In the genomic region with DNA sequence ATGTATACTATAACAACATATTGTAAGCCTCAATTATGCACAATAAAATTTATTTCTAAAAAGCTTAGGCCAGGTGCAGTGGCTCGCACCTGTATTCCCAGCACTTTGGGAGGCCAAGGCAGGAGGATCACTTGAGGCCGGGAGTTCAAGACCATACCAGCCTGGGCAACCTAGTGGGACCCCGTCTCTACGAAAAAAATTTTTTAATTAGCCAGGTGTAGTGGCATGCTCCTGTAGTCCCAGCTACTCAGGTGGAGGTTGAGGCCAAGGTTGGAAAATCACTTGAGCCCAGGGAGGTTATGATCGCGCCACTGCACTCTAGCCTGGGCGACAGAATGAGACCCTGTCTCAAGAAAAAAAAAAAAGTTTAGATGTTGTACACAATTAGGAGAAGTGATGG, we compare ENCODE assay signal across 13 cellular contexts. TPM values are rescaled to one million over a fixed set of nuclear protein-coding genes. Genes with fewer than 3 reads are reported as not detected.
DNase-seq lines count a peak whose midpoint lies in the region; ATAC-seq, FAIRE-seq and TF ChIP-seq lines count a peak whose summit lies in the region.
"Had no signal": no experiment of that assay in that cellular context is flagged by ENCODE, and none has a peak within 500 bp of the region (broad histone marks: within the 10 kb centered on the region; RNA-seq: fewer than 3 reads in every experiment).

No MANE protein-coding gene starts in this region.

- H3K27ac ChIP-seq in HepG2 (ENCODE audit: extremely low read length, insufficient read depth, low read length) (no peak overlapping the region), right lobe of liver (no peak overlapping the region), VCaP (peak overlapping the region; percentile 90), upper lobe of right lung (peak overlapping the region; percentile 33)

- TF ChIP-seq RAD21 in HepG2 (CRISPR knock-in tag; IDR thresholded peaks at IDR 0.05): no peak

- intact Hi-C loops in HepG2 (cut with micrococcal nuclease; ENCODE audit: unreplicated experiment) (loop anchor here (1.0 to 5.0 kb wide), 5 partner anchors 33 to 284 kb away; no protein-coding TSS in a partner anchor), right lobe of liver (cut with DNase I) (no loop called here), upper lobe of right lung (cut with DNase I) (no loop called here), MCF 10A (cut with micrococcal nuclease) (loop anchor here (1.0 kb wide), 4 partner anchors 86 to 161 kb away; no protein-coding TSS in a partner anchor)

- TF ChIP-seq POLR2A in HepG2 (IDR thresholded peaks at IDR 0.05; ENCODE audit: insufficient read depth in 1 of 2, low read depth in 2 of 2, low read length in 2 of 2) (no peak), right lobe of liver (IDR thresholded peaks at IDR 0.05) (no peak)

- H3K36me3 ChIP-seq in HepG2 (replicated peaks in 1 of 2; ENCODE audit: control insufficient read depth in 1 of 2, insufficient read depth in 2 of 2, low read length in 2 of 2) (peaks cover 0 to 5% of the 10 kb centered on the region in 2 experiments; a peak in 1 of 5 replicates), right lobe of liver (peaks cover 0 to 2% (median 0%) of the 10 kb centered on the region in 4 donors), upper lobe of right lung (no peaks in the 10 kb centered on the region)

- CTCF ChIA-PET in HepG2 (lab: Yijun Ruan, JAX; ENCODE audit: low intra/inter-chr PET ratio, low total read pairs): interaction anchor here (1.0 to 4.0 kb wide), 5 partner anchors 77 to 106 kb away, joined by 5 to 30 read pairs (median 15); no protein-coding TSS in a partner anchor
- CTCF ChIA-PET in MCF 10A (lab: Yijun Ruan, JAX): interaction anchor here (0.7 to 7.2 kb wide), 12 partner anchors 10 to 285 kb away, joined by 3 to 81 read pairs (median 6); partner anchors contain the start of genes RPS6KB1, TUBD1 and VMP1

- H3K4me3 Mint-ChIP-seq in MCF 10A (ENCODE audit: unreplicated experiment): no peak overlapping the region

- peaks cover 6% of the 10 kb centered on the region for H3K79me2 ChIP-seq in HepG2 (ENCODE audit: insufficient read depth, low read length)

- BruUV-seq in HepG2 (replicated peaks; lab: Mats Ljungman, UMichigan) (no TSS peak), MCF 10A (replicated peaks; lab: Mats Ljungman, UMichigan) (no TSS peak)

- TF ChIP-seq CTCF in HepG2 (CRISPR knock-in tag; IDR thresholded peaks at IDR 0.05) (no peak), right lobe of liver (IDR thresholded peaks at IDR 0.05) (no peak), VCaP (conservative IDR thresholded peaks at IDR 0.05) (no peak), upper lobe of right lung (IDR thresholded peaks at IDR 0.05) (no peak), MCF 10A (IDR thresholded peaks at IDR 0.05; ENCODE audit: unreplicated experiment) (no peak)

- H3K9me3 ChIP-seq in HepG2 (ENCODE audit: low read length) (no peaks in the 10 kb centered on the region), right lobe of liver (no peaks in the 10 kb centered on the region), upper lobe of right lung (no peaks in the 10 kb centered on the region)
- H3K9me3 ChIP-seq: upper lobe of left lung had no signal

- ATAC-seq in HepG2: no peak
- ATAC-seq in right lobe of liver: no peak
- ATAC-seq in esophagus mucosa: peak; percentile 9
- ATAC-seq in upper lobe of right lung: no peak
- no peak for ATAC-seq in HG02973 (IDR thresholded peaks at IDR 0.05; ENCODE audit: unreplicated experiment)

- no peak for DNase-seq in HepG2 (ENCODE audit: low spot score)
- DNase-seq in right lobe of liver: no peak
- no peak for DNase-seq in upper lobe of right lung
- no peak for DNase-seq in MCF 10A (ENCODE audit: unreplicated experiment)
- no peak for DNase-seq in islet precursor cell
- DNase-seq: activated CD4-positive, CD25-positive, alpha-beta regulatory T cell; stimulated activated CD4-positive, alpha-beta T cell treated with anti-CD3 and anti-CD28 coated beads, Interleukin-2, amount 100 ng/mL, for 24 hours; upper lobe of left lung had no signal

- peaks cover 76% of the 10 kb centered on the region for H3K4me1 ChIP-seq in HepG2 (ENCODE audit: insufficient read depth, low read length)
- peaks cover 0 to 8% (median 2%) of the 10 kb centered on the region in 4 donors for H3K4me1 ChIP-seq in right lobe of liver
- H3K4me1 ChIP-seq in upper lobe of right lung: peaks cover 15% of the 10 kb centered on the region

- FAIRE-seq in HepG2 (lab: Jason Lieb, UNC): no peak
- FAIRE-seq: bronchial epithelial cell had no signal

- H3K9me3 Mint-ChIP-seq in MCF 10A (ENCODE audit: unreplicated experiment): no peaks in the 10 kb centered on the region
- H3K9me3 Mint-ChIP-seq: nephron had no signal

- TF ChIP-seq EP300 in HepG2 (IDR thresholded peaks at IDR 0.05; ENCODE audit: low read depth in 2 of 2, low read length in 2 of 2): no peak
- TF ChIP-seq EP300 in HepG2 (CRISPR knock-in tag; IDR thresholded peaks at IDR 0.05; ENCODE audit: borderline replicate concordance): no peak

- 88% methylated on average over 7 of the region's 7 CpGs for WGBS in HepG2 (ENCODE audit: low lambda C conversion rate)
- 72% methylated on average over 7 of the region's 7 CpGs for WGBS in right lobe of liver (ENCODE audit: insufficient coverage, low coverage, low lambda C conversion rate, missing lambda C conversion rate)

- H3K27me3 Mint-ChIP-seq in MCF 10A (ENCODE audit: insufficient read depth, unreplicated experiment): no peaks in the 10 kb centered on the region

- POLR2A ChIA-PET in HepG2 (lab: Yijun Ruan, JAX): interaction anchor here (1.0 to 6.8 kb wide), 5 partner anchors 12 to 91 kb away, joined by 3 to 400 read pairs (median 14); partner anchors contain the start of genes PTRH2 and VMP1
- POLR2A ChIA-PET in MCF 10A (lab: Yijun Ruan, JAX): interaction anchor here (0.6 to 7.0 kb wide), 12 partner anchors 10 to 140 kb away, joined by 3 to 142 read pairs (median 12); partner anchors contain the start of genes PTRH2, RPS6KB1, TUBD1 and VMP1

- in situ Hi-C loops in HepG2 (cut with HindIII; ENCODE audit: extremely low pct_ligation_motif_present, low pct_unique_long_range_greater_than_20kb): no loop called here

- peaks cover 21% of the 10 kb centered on the region for H3K36me3 Mint-ChIP-seq in MCF 10A (ENCODE audit: insufficient read depth, unreplicated experiment)

- H3K4me3 ChIP-seq in HepG2 (replicated peaks in 1 of 3; ENCODE audit: insufficient read depth in 1 of 3, low read depth in 2 of 3, low read length in 3 of 3): no peak overlapping the region
- no peak overlapping the region for H3K4me3 ChIP-seq in right lobe of liver
- H3K4me3 ChIP-seq in upper lobe of right lung: no peak overlapping the region
- H3K4me3 ChIP-seq: upper lobe of left lung had no signal

- no peak overlapping the region for H2AFZ ChIP-seq in HepG2 (ENCODE audit: low read length)

- no peak overlapping the region for H3K9ac ChIP-seq in HepG2 (ENCODE audit: insufficient read depth, low read depth, low read length)

- no peak overlapping the region for H3K4me2 ChIP-seq in HepG2 (ENCODE audit: low read depth, low read length)

- no peaks in the 10 kb centered on the region for H4K20me1 ChIP-seq in HepG2 (ENCODE audit: insufficient read depth, low read length)

- no peak overlapping the region for H3K27ac Mint-ChIP-seq in MCF 10A (ENCODE audit: low read depth, unreplicated experiment)

- H3K27me3 ChIP-seq in HepG2 (ENCODE audit: control insufficient read depth in 1 of 2, insufficient read depth in 2 of 2, low read length in 2 of 2): no peaks in the 10 kb centered on the region
- H3K27me3 ChIP-seq in right lobe of liver: no peaks in the 10 kb centered on the region
- no peaks in the 10 kb centered on the region for H3K27me3 ChIP-seq in upper lobe of right lung
- H3K27me3 ChIP-seq: upper lobe of left lung had no signal

- peaks cover 21% of the 10 kb centered on the region for H3K4me1 Mint-ChIP-seq in MCF 10A (ENCODE audit: insufficient read depth, unreplicated experiment)

RNA-seq across cellular contexts. Expression of gene VMP1, which starts 45.5 kb away (rescaled TPM):
- 80.3 and 186 TPM in 2 replicates for total RNA-seq in HepG2 (2016; rRNA removed; fragmentation: Illumina TruSeq; extraction: Trizol)
- 81.7 and 81.9 TPM in 2 replicates for total RNA-seq in HepG2 (2016; cell fraction: cytosol; rRNA removed; fragmentation: Illumina TruSeq; extraction: Trizol; ENCODE audit: low read depth)
- 87.6 and 200 TPM in 2 replicates for total RNA-seq in HepG2 (2016; cell fraction: insoluble cytoplasmic fraction; rRNA removed; fragmentation: Illumina TruSeq; extraction: Trizol)
- 64.7 and 72.7 TPM in 2 replicates for total RNA-seq in HepG2 (2016; cell fraction: membrane; rRNA removed; fragmentation: Illumina TruSeq; extraction: Trizol)
- total RNA-seq in HepG2 (2016; cell fraction: nucleus; rRNA removed; fragmentation: Illumina TruSeq; extraction: Trizol): 414 and 436 TPM in 2 replicates
- 262 and 271 TPM in 2 replicates for polyA plus RNA-seq in HepG2 (2011; rRNA removed)
- 66.8 and 107 TPM in 2 replicates for polyA plus RNA-seq in HepG2 (2011; cell fraction: cytosol; rRNA removed)
- 244 and 352 TPM in 2 replicates for polyA plus RNA-seq in HepG2 (2011; cell fraction: nucleus; rRNA removed)
- 151 and 169 TPM in 2 replicates for polyA plus RNA-seq in HepG2 (2012)
- polyA plus RNA-seq in HepG2 (2016; cell fraction: cytosol; fragmentation: Illumina TruSeq; extraction: Trizol; ENCODE audit: low read depth): 21.0 and 21.9 TPM in 2 replicates
- 78.4 and 81.5 TPM in 2 replicates for polyA plus RNA-seq in HepG2 (2016; cell fraction: insoluble cytoplasmic fraction; fragmentation: Illumina TruSeq; extraction: Trizol; ENCODE audit: low read depth)
- polyA plus RNA-seq in HepG2 (2016; cell fraction: membrane; fragmentation: Illumina TruSeq; extraction: Trizol; ENCODE audit: low read depth): 34.4 and 38.6 TPM in 2 replicates
- 277 and 292 TPM in 2 replicates for polyA plus RNA-seq in HepG2 (2016; cell fraction: nucleus; fragmentation: Illumina TruSeq; extraction: Trizol; ENCODE audit: insufficient read depth, low read depth)
- polyA minus RNA-seq in HepG2 (2011; rRNA and poly(A)+ RNA removed; ENCODE audit: low replicate concordance): 294 and 406 TPM in 2 replicates
- 134 and 182 TPM in 2 replicates for polyA minus RNA-seq in HepG2 (2011; cell fraction: cytosol; rRNA and poly(A)+ RNA removed)
- polyA minus RNA-seq in HepG2 (2011; cell fraction: nucleus; rRNA and poly(A)+ RNA removed): 788 and 1,143 TPM in 2 replicates
- 100 to 1,000 TPM in 4 of 6 experiments, 10 to 100 TPM in 2; 56.9 to 247 (median 160) TPM for total RNA-seq in right lobe of liver
- total RNA-seq in esophagus mucosa: 133 TPM
- total RNA-seq in upper lobe of right lung: 169 TPM
- total RNA-seq in MCF 10A (2022): 205 and 228 TPM in 2 replicates

RNA-seq across cellular contexts. Expression of gene PTRH2, which starts 45.7 kb away (rescaled TPM):
- total RNA-seq in HepG2 (2016; rRNA removed; fragmentation: Illumina TruSeq; extraction: Trizol): 48.7 and 67.7 TPM in 2 replicates
- 24.5 and 30.9 TPM in 2 replicates for total RNA-seq in HepG2 (2016; cell fraction: cytosol; rRNA removed; fragmentation: Illumina TruSeq; extraction: Trizol; ENCODE audit: low read depth)
- 43.2 and 68.2 TPM in 2 replicates for total RNA-seq in HepG2 (2016; cell fraction: insoluble cytoplasmic fraction; rRNA removed; fragmentation: Illumina TruSeq; extraction: Trizol)
- 26.1 and 28.8 TPM in 2 replicates for total RNA-seq in HepG2 (2016; cell fraction: membrane; rRNA removed; fragmentation: Illumina TruSeq; extraction: Trizol)
- total RNA-seq in HepG2 (2016; cell fraction: nucleus; rRNA removed; fragmentation: Illumina TruSeq; extraction: Trizol): 57.2 and 59.6 TPM in 2 replicates
- 73.6 and 83.3 TPM in 2 replicates for polyA plus RNA-seq in HepG2 (2011; rRNA removed)
- polyA plus RNA-seq in HepG2 (2011; cell fraction: cytosol; rRNA removed): 52.4 and 80.1 TPM in 2 replicates
- polyA plus RNA-seq in HepG2 (2011; cell fraction: nucleus; rRNA removed): 24.3 and 32.5 TPM in 2 replicates
- 61.8 and 70.1 TPM in 2 replicates for polyA plus RNA-seq in HepG2 (2012)
- polyA plus RNA-seq in HepG2 (2016; cell fraction: cytosol; fragmentation: Illumina TruSeq; extraction: Trizol; ENCODE audit: low read depth): 19.3 and 20.0 TPM in 2 replicates
- 49.4 and 52.0 TPM in 2 replicates for polyA plus RNA-seq in HepG2 (2016; cell fraction: insoluble cytoplasmic fraction; fragmentation: Illumina TruSeq; extraction: Trizol; ENCODE audit: low read depth)
- polyA plus RNA-seq in HepG2 (2016; cell fraction: membrane; fragmentation: Illumina TruSeq; extraction: Trizol; ENCODE audit: low read depth): 19.4 and 21.2 TPM in 2 replicates
- 111 and 117 TPM in 2 replicates for polyA plus RNA-seq in HepG2 (2016; cell fraction: nucleus; fragmentation: Illumina TruSeq; extraction: Trizol; ENCODE audit: insufficient read depth, low read depth)
- 40.8 and 45.5 TPM in 2 replicates for polyA minus RNA-seq in HepG2 (2011; rRNA and poly(A)+ RNA removed; ENCODE audit: low replicate concordance)
- 17.2 and 20.3 TPM in 2 replicates for polyA minus RNA-seq in HepG2 (2011; cell fraction: cytosol; rRNA and poly(A)+ RNA removed)
- polyA minus RNA-seq in HepG2 (2011; cell fraction: nucleus; rRNA and poly(A)+ RNA removed): 31.4 and 37.7 TPM in 2 replicates
- 10 to 100 TPM; 13.1 to 50.8 (median 19.7) TPM for total RNA-seq in right lobe of liver
- 17.6 TPM for total RNA-seq in esophagus mucosa
- 19.6 TPM for total RNA-seq in upper lobe of right lung
- 47.5 and 51.7 TPM in 2 replicates for total RNA-seq in MCF 10A (2022)

Comparison
In these comparisons a context has a peak if more than half of its experiments do, and no peak if none do; other contexts are left out.
1. intact Hi-C loops: an anchor here in HepG2 (1.0 to 5.0 kb wide) and MCF 10A (1.0 kb wide); none called in right lobe of liver and upper lobe of right lung.
2. H3K27ac ChIP-seq: peak in VCaP (single experiment) and upper lobe of right lung (single experiment); none in HepG2 (single experiment) and right lobe of liver (0 of 3).